ENCODE assay signal across 7 cellular contexts in genomic region chr5:37370864-37371726, GRCh38. TPM values are rescaled to one million over a fixed set of nuclear protein-coding genes. Genes with fewer than 3 reads are reported as not detected.
DNase-seq lines count a peak whose midpoint lies in the region; ATAC-seq, FAIRE-seq and TF ChIP-seq lines count a peak whose summit lies in the region.

TSS of gene NUP155 (minus strand) at chr5:37371106. CDS start at chr5:37370977, 129 bp downstream.

- no peaks in the 10 kb centered on the region for H3K9me2 ChIP-seq in hepatocyte (replicated peaks; ENCODE audit: insufficient read depth)

- H3K4me3 ChIP-seq in astrocyte of the cerebellum (ENCODE audit: low read depth, low read length) (peak within 1 kb of the TSS; percentile 96), hepatocyte (peak within 1 kb of the TSS; percentile 69)

- no peaks in the 10 kb centered on the region for H3K36me3 ChIP-seq in hepatocyte (replicated peaks; ENCODE audit: insufficient read depth, low read depth)

- no peaks in the 10 kb centered on the region for H3K9me3 ChIP-seq in hepatocyte (ENCODE audit: low read depth)

- H4K20me1 ChIP-seq in hepatocyte (ENCODE audit: insufficient read depth, poor library complexity, severe bottlenecking): no peaks in the 10 kb centered on the region

- DNase-seq in GM18507 (ENCODE audit: extremely low spot score, insufficient read length, low read depth) (peak; percentile 79), NCI-H2029 treated with DMSO at 0.1 percent for 48 hours (lab: John Stamatoyannopoulos, UW) (peak; percentile 80), T-helper 9 cell (peak; percentile 82), astrocyte of the cerebellum (ENCODE audit: low read depth) (peak; percentile 91), hepatocyte (ENCODE audit: low spot score) (peak; percentile 96), retina (peak; percentile 94)

- H3K4me1 ChIP-seq in hepatocyte (ENCODE audit: insufficient read depth): peaks cover 8% of the 10 kb centered on the region

- FAIRE-seq in GM18507 (lab: Jason Lieb, UNC): peak; percentile 99

- H3K4me2 ChIP-seq in hepatocyte: peak within 1 kb of the TSS; percentile 80

- peak; percentile 91 for ATAC-seq in HG02981 (IDR thresholded peaks at IDR 0.05; ENCODE audit: unreplicated experiment)

- in situ Hi-C loops in astrocyte of the cerebellum (cut with HindIII; ENCODE audit: low sequenced_read_pairs): no loop called here

- 1% methylated on average over 41 of the region's 49 CpGs for WGBS in hepatocyte (ENCODE audit: low lambda C conversion rate, missing lambda C conversion rate)

- H3K79me2 ChIP-seq in hepatocyte: peaks cover 46% of the 10 kb centered on the region

- peak within 1 kb of the TSS; percentile 79 for H2AFZ ChIP-seq in hepatocyte

- TF ChIP-seq CTCF in astrocyte of the cerebellum (IDR thresholded peaks at IDR 0.05; ENCODE audit: low read depth, low read length, missing control alignments): no peak
- no peak for TF ChIP-seq CTCF in hepatocyte (IDR thresholded peaks at IDR 0.05; ENCODE audit: poor library complexity)

- peak within 1 kb of the TSS; percentile 64 for H3K27ac ChIP-seq in hepatocyte

- H3K27me3 ChIP-seq in hepatocyte: no peaks in the 10 kb centered on the region

RNA-seq across cellular contexts. Expression of gene NUP155, which starts in this region (rescaled TPM):
- total RNA-seq in hepatocyte: 20.2 and 23.4 TPM in 2 replicates
- polyA plus RNA-seq in hepatocyte: 4.9 and 9.1 TPM in 2 replicates

Comparison
In these comparisons a context has a peak if more than half of its experiments do, and no peak if none do; other contexts are left out.
1. Peak in every context shown above with its lines: DNase-seq, ATAC-seq, H3K4me3 ChIP-seq and H3K27ac ChIP-seq.